Comparison of ENCODE assay signal across 20 cellular contexts in genomic region chr10:37654466-37654865, GRCh38.
DNase-seq lines count a peak whose midpoint lies in the region; ATAC-seq, FAIRE-seq and TF ChIP-seq lines count a peak whose summit lies in the region.
"Had no signal": no experiment of that assay in that cellular context is flagged by ENCODE, and none has a peak within 500 bp of the region (broad histone marks: within the 10 kb centered on the region; RNA-seq: fewer than 3 reads in every experiment).

No MANE protein-coding gene starts in this region.

- CTCF ChIA-PET in PC-3 (lab: Charles Lee) (no interaction called here), OCI-LY7 (lab: Charles Lee; ENCODE audit: unreplicated experiment) (no interaction called here)

- H3K9me3 ChIP-seq in PC-3 (ENCODE audit: low read length) (peaks cover 22% of the 10 kb centered on the region; the same call in 1 of the 2 replicates), OCI-LY7 (ENCODE audit: low read length) (no peaks in the 10 kb centered on the region)
- H3K9me3 ChIP-seq: HAP-1 had no signal

- H3K27ac ChIP-seq in PC-3 (ENCODE audit: low read length): no peak overlapping the region
- H3K27ac ChIP-seq in OCI-LY7 (ENCODE audit: low read depth, low read length, poor library complexity, severe bottlenecking): no peak overlapping the region

- no TSS peak for BruUV-seq in PC-3 (replicated peaks; lab: Mats Ljungman, UMichigan)
- BruUV-seq in OCI-LY7 (replicated peaks; lab: Mats Ljungman, UMichigan): no TSS peak

- no peaks in the 10 kb centered on the region for H3K79me2 ChIP-seq in PC-3 (ENCODE audit: low read length)
- no peaks in the 10 kb centered on the region for H3K79me2 ChIP-seq in OCI-LY7 (ENCODE audit: insufficient read depth, low read depth, low read length)

- H3K4me1 ChIP-seq in PC-3 (ENCODE audit: insufficient read depth, low read length): no peaks in the 10 kb centered on the region
- no peaks in the 10 kb centered on the region for H3K4me1 ChIP-seq in OCI-LY7 (ENCODE audit: insufficient read depth, low read length, poor library complexity, severe bottlenecking)
- H3K4me1 ChIP-seq: HAP-1 had no signal

- no peak overlapping the region for H3K4me3 ChIP-seq in PC-3 (ENCODE audit: low read length)
- no peak overlapping the region for H3K4me3 ChIP-seq in OCI-LY7 (ENCODE audit: low read depth, low read length, poor library complexity, severe bottlenecking)
- H3K4me3 ChIP-seq: HAP-1 had no signal

- TF ChIP-seq CTCF in PC-3 (conservative IDR thresholded peaks at IDR 0.05; ENCODE audit: low read depth, low read length) (no peak), OCI-LY7 (conservative IDR thresholded peaks at IDR 0.05; ENCODE audit: low read length) (no peak)

- H3K27me3 ChIP-seq in PC-3 (ENCODE audit: low read length): no peaks in the 10 kb centered on the region

- intact Hi-C loops in PC-3 (cut with micrococcal nuclease) (no loop called here), OCI-LY7 (cut with micrococcal nuclease; ENCODE audit: unreplicated experiment) (loop anchor here (10.0 kb wide), 1 partner anchor 60 kb away; no protein-coding TSS in a partner anchor)

- no peak overlapping the region for H3K9ac ChIP-seq in PC-3 (ENCODE audit: low read length)

- H2AFZ ChIP-seq in PC-3 (ENCODE audit: low read length) (no peak overlapping the region), OCI-LY7 (ENCODE audit: low read length) (no peak overlapping the region)

- peak; percentile 44 for FAIRE-seq in HTR-8/SVneo (lab: Jason Lieb, UNC)
- FAIRE-seq: D721Med, GM12891, GM18507, H54 had no signal

- no peaks in the 10 kb centered on the region for H3F3A ChIP-seq in PC-3 (ENCODE audit: low read length, unreplicated experiment)

- POLR2A ChIA-PET in PC-3 (lab: Charles Lee; ENCODE audit: unreplicated experiment) (no interaction called here), OCI-LY7 (lab: Charles Lee) (no interaction called here)

- H3K9me2 ChIP-seq in PC-3 (replicated peaks; ENCODE audit: low read length) (no peaks in the 10 kb centered on the region), OCI-LY7 (ENCODE audit: insufficient read depth, low read length) (no peaks in the 10 kb centered on the region)

- no peak overlapping the region for H3K4me2 ChIP-seq in PC-3 (ENCODE audit: low read length)
- no peak overlapping the region for H3K4me2 ChIP-seq in OCI-LY7 (ENCODE audit: low read length)

- no peaks in the 10 kb centered on the region for H4K20me1 ChIP-seq in PC-3 (ENCODE audit: low read length)
- no peaks in the 10 kb centered on the region for H4K20me1 ChIP-seq in OCI-LY7 (ENCODE audit: insufficient read depth, low read length)

- ATAC-seq in PC-3 (peak; percentile 40), GM21360 (IDR thresholded peaks at IDR 0.05; ENCODE audit: unreplicated experiment) (no peak)
- ATAC-seq: CD8-positive, alpha-beta T cell had no signal

- H3K36me3 ChIP-seq in PC-3 (ENCODE audit: low read depth, low read length) (no peaks in the 10 kb centered on the region), OCI-LY7 (ENCODE audit: insufficient read depth, low read length) (no peaks in the 10 kb centered on the region)
- H3K36me3 ChIP-seq: HAP-1 had no signal

- DNase-seq in HTR-8/SVneo (ENCODE audit: insufficient read length, low spot score) (no peak), PC-3 (peak; percentile 48), iPS DF 19.7 (ENCODE audit: low read depth, low spot score) (peak; percentile 12), OCI-LY7 (ENCODE audit: low spot score) (no peak), HUDEP-2 (lab: John Stamatoyannopoulos, UW; ENCODE audit: unreplicated experiment in 76 of 76) (no peak)
- DNase-seq: C1 segment of cervical spinal cord; CD4-positive, CD25-positive, alpha-beta regulatory T cell; CD8-positive, alpha-beta T cell; DMS 273 treated with DMSO at 0.1 percent for 48 hours; DMS79; EL; GF-D8; GOT3; HFFc6 had no signal

Comparison
In these comparisons a context has a peak if more than half of its experiments do, and no peak if none do; other contexts are left out.
1. DNase-seq: peak in PC-3 (single experiment) and iPS DF 19.7 (single experiment); none in HTR-8/SVneo (single experiment), OCI-LY7 (single experiment) and HUDEP-2 (0 of 76).